In genomic region chr10:119207367-119207668, GRCh38 we compare ENCODE assay signal across 1 cellular context.
TF ChIP-seq lines count a peak whose summit lies in the region.

TSS of gene GRK5 (plus strand) at chr10:119207571. CDS start at chr10:119207918, 347 bp downstream.

TF ChIP-seq in K562, 482 proteins besides CTCF, POLR2A, EP300 and RAD21 (continued from another document):
- TF ChIP-seq ZNF592 (IDR thresholded peaks at IDR 0.05) (no peak), ZNF512 (tag; IDR thresholded peaks at IDR 0.05) (no peak)
TF ChIP-seq in K562: peak in this region for 16.
